24 cellular contexts compared by ENCODE assay signal in genomic region chr6:15913573-15913972, GRCh38.
"Had no signal": no experiment of that assay in that cellular context is flagged by ENCODE, and none has a peak within 500 bp of the region (broad histone marks: within the 10 kb centered on the region; RNA-seq: fewer than 3 reads in every experiment).

No MANE protein-coding gene starts in this region.

- H3K9me3 Mint-ChIP-seq: endodermal cell; memory B cell; natural killer cell treated with Interleukin-12 subunit alpha and Interleukin-12 subunit beta and Interleukin-15 and Interleukin-18, amount 100 ng/mL, for 72 hours; neural progenitor cell had no signal

- DNase-seq: effector CD4-positive, alpha-beta T cell; endodermal cell; erythroblast; foreskin keratinocyte; kidney; left cardiac atrium; left ventricle myocardium inferior; lower lobe of right lung; midbrain; nucleus accumbens; ovary; small intestine; stimulated activated CD4-positive, alpha-beta T cell treated with anti-CD3 and anti-CD28 coated beads, Interleukin-2, amount 100 ng/mL, for 48 hours; stomach; substantia nigra; transverse colon had no signal

- H3K9me3 ChIP-seq: left ventricle myocardium inferior, lower lobe of right lung, ovary, right atrium auricular region, stomach, thoracic aorta, transverse colon had no signal

- ATAC-seq: foreskin keratinocyte; left cardiac atrium; lower lobe of right lung; natural killer cell treated with Interleukin-12 subunit alpha and Interleukin-12 subunit beta and Interleukin-15 and Interleukin-18, amount 100 ng/mL, for 72 hours had no signal

- H3K9ac ChIP-seq: neural progenitor cell had no signal

- H3K36me3 ChIP-seq: left ventricle myocardium inferior, lower lobe of right lung, neural progenitor cell, ovary, right atrium auricular region, stomach, thoracic aorta, transverse colon had no signal

- H3K4me3 Mint-ChIP-seq: endodermal cell; memory B cell; natural killer cell treated with Interleukin-12 subunit alpha and Interleukin-12 subunit beta and Interleukin-15 and Interleukin-18, amount 100 ng/mL, for 72 hours; neural progenitor cell had no signal

- H3K27ac Mint-ChIP-seq: endodermal cell; memory B cell; natural killer cell treated with Interleukin-12 subunit alpha and Interleukin-12 subunit beta and Interleukin-15 and Interleukin-18, amount 100 ng/mL, for 72 hours; neural progenitor cell had no signal

- H3K36me3 Mint-ChIP-seq: memory B cell; natural killer cell treated with Interleukin-12 subunit alpha and Interleukin-12 subunit beta and Interleukin-15 and Interleukin-18, amount 100 ng/mL, for 72 hours had no signal

- H3K27ac ChIP-seq: coronary artery, foreskin keratinocyte, hepatocyte, left ventricle myocardium inferior, lower lobe of right lung, neural progenitor cell, ovary, right atrium auricular region, stomach, thoracic aorta, transverse colon had no signal

- H3K79me2 ChIP-seq: hepatocyte had no signal

- H3K27me3 ChIP-seq: foreskin keratinocyte, hepatocyte, neural progenitor cell, ovary, right atrium auricular region, stomach, transverse colon had no signal

- FAIRE-seq: endothelial cell of umbilical vein, kidney, small intestine had no signal

- H3K4me2 ChIP-seq: hepatocyte, neural progenitor cell had no signal

- H3K4me3 ChIP-seq: coronary artery, hepatocyte, left ventricle myocardium inferior, lower lobe of right lung, neural progenitor cell, ovary, right atrium auricular region, stomach, thoracic aorta, transverse colon had no signal

- H3K27me3 Mint-ChIP-seq: memory B cell had no signal

- H3K4me1 ChIP-seq: foreskin keratinocyte, lower lobe of right lung, neural progenitor cell, right atrium auricular region, stomach, transverse colon had no signal

- H2AFZ ChIP-seq: hepatocyte, neural progenitor cell had no signal
